In genomic region chr19:15250635-15250993, GRCh38 we compare ENCODE assay signal across 12 cellular contexts. TPM values are rescaled to one million over a fixed set of nuclear protein-coding genes. Genes with fewer than 3 reads are reported as not detected.
DNase-seq lines count a peak whose midpoint lies in the region; ATAC-seq, FAIRE-seq and TF ChIP-seq lines count a peak whose summit lies in the region.
"Had no signal": no experiment of that assay in that cellular context is flagged by ENCODE, and none has a peak within 500 bp of the region (broad histone marks: within the 10 kb centered on the region; RNA-seq: fewer than 3 reads in every experiment).

No MANE protein-coding gene starts in this region.

- peak; percentile 52 for FAIRE-seq in HTR-8/SVneo (lab: Jason Lieb, UNC)
- no peak for FAIRE-seq in frontal cortex (lab: Jason Lieb, UNC)
- no peak for FAIRE-seq in H54 (lab: Jason Lieb, UNC)

- H3K9me3 Mint-ChIP-seq in central memory CD8-positive, alpha-beta T cell = no peaks in the 10 kb centered on the region
- H3K9me3 Mint-ChIP-seq: activated naive CD4-positive, alpha-beta T cell treated with anti-CD3 and anti-CD28 coated beads, Interleukin-2, amount 50 U/mL, for 24 hours had no signal

- TF ChIP-seq POLR2A in H54 (IDR thresholded peaks at IDR 0.05; ENCODE audit: low read depth, low read length) = no peak

- H3K4me3 ChIP-seq in mesodermal cell (ENCODE audit: extremely low read depth, insufficient read depth, low read length, poor library complexity, severe bottlenecking) = no peak overlapping the region
- H3K4me3 ChIP-seq in stomach smooth muscle (ENCODE audit: low read length in 2 of 2) = peak overlapping the region; percentile 32 to 49

- H3K27ac Mint-ChIP-seq in central memory CD8-positive, alpha-beta T cell (ENCODE audit: low read depth) = peak overlapping the region; percentile 35
- H3K27ac Mint-ChIP-seq: activated naive CD4-positive, alpha-beta T cell treated with anti-CD3 and anti-CD28 coated beads, Interleukin-2, amount 50 U/mL, for 24 hours had no signal

- H3K4me3 Mint-ChIP-seq in central memory CD8-positive, alpha-beta T cell = no peak overlapping the region
- H3K4me3 Mint-ChIP-seq: activated naive CD4-positive, alpha-beta T cell treated with anti-CD3 and anti-CD28 coated beads, Interleukin-2, amount 50 U/mL, for 24 hours had no signal

- peaks cover 8% of the 10 kb centered on the region for H3K4me1 Mint-ChIP-seq in central memory CD8-positive, alpha-beta T cell
- H3K4me1 Mint-ChIP-seq: activated naive CD4-positive, alpha-beta T cell treated with anti-CD3 and anti-CD28 coated beads, Interleukin-2, amount 50 U/mL, for 24 hours had no signal

- H3K27ac ChIP-seq in mesodermal cell (ENCODE audit: low read depth, low read length, severe bottlenecking) (peak overlapping the region; percentile 51), stomach smooth muscle (ENCODE audit: low read length) (peak overlapping the region; percentile 82)

- H3K36me3 Mint-ChIP-seq in central memory CD8-positive, alpha-beta T cell (ENCODE audit: insufficient read depth) = peaks cover 27% of the 10 kb centered on the region

- no peaks in the 10 kb centered on the region for H3K9me3 ChIP-seq in mesodermal cell (ENCODE audit: control insufficient read depth, low read length)
- no peaks in the 10 kb centered on the region for H3K9me3 ChIP-seq in stomach smooth muscle (ENCODE audit: control insufficient read depth in 2 of 2, low read length in 2 of 2)

- no peaks in the 10 kb centered on the region for H3K27me3 ChIP-seq in stomach smooth muscle (ENCODE audit: control insufficient read depth in 1 of 2, insufficient read depth in 2 of 2, low read length in 2 of 2)

- H3K9ac ChIP-seq in stomach smooth muscle (ENCODE audit: low read length in 2 of 2) = peak overlapping the region; percentile 17 to 47

- no peaks in the 10 kb centered on the region for H3K27me3 Mint-ChIP-seq in central memory CD8-positive, alpha-beta T cell
- H3K27me3 Mint-ChIP-seq: activated naive CD4-positive, alpha-beta T cell treated with anti-CD3 and anti-CD28 coated beads, Interleukin-2, amount 50 U/mL, for 24 hours had no signal

- 88% methylated on average over 1 of the region's 1 CpG; no CpG with 5 or more reads in 1 of the 2 experiments for WGBS in mesodermal cell (ENCODE audit: insufficient coverage in 2 of 2), 2 experiments

- DNase-seq in HTR-8/SVneo (ENCODE audit: insufficient read length, low spot score) (no peak), frontal cortex (ENCODE audit: low spot score in 2 of 2) (no peak), DMS53 (lab: John Stamatoyannopoulos, UW) (no peak), H54 (ENCODE audit: insufficient read length, low spot score) (no peak), NCI-H226 (no peak)
- DNase-seq in central memory CD8-positive, alpha-beta T cell (ENCODE audit: low spot score in 2 of 2) = no peak
- DNase-seq: activated CD4-positive, alpha-beta T cell treated with anti-CD3 and anti-CD28 coated beads, Interleukin-2, amount 50 U/mL, for 1 hour; NCI-H1092 treated with DMSO at 0.1 percent for 48 hours; SW 1271 had no signal

- H3K36me3 ChIP-seq in mesodermal cell (ENCODE audit: control insufficient read depth, insufficient read depth, low read length) = peaks cover 83% of the 10 kb centered on the region
- peaks cover 47% of the 10 kb centered on the region in 2 donors for H3K36me3 ChIP-seq in stomach smooth muscle (ENCODE audit: control insufficient read depth in 2 of 2, insufficient read depth in 2 of 2, low read length in 2 of 2)

- no peak for ATAC-seq in central memory CD8-positive, alpha-beta T cell (replicated peaks; ENCODE audit: extremely low read depth, poor library complexity, severe bottlenecking)

- H3K4me1 ChIP-seq in mesodermal cell (ENCODE audit: control insufficient read depth, insufficient read depth, low read length, poor library complexity, severe bottlenecking) (peaks cover 36% of the 10 kb centered on the region), stomach smooth muscle (ENCODE audit: control insufficient read depth, insufficient read depth, low read length) (peaks cover 77% of the 10 kb centered on the region)

RNA-seq across cellular contexts. Expression of gene EPHX3, which starts 18.4 kb away (rescaled TPM):
- 1.00 TPM for polyA plus RNA-seq in mesodermal cell (2013, experiment 1 of 2)
- polyA plus RNA-seq in mesodermal cell (2013, experiment 2 of 2) = 0.46 TPM
- total RNA-seq in frontal cortex = under 0.01 TPM

RNA-seq across cellular contexts. Expression of gene NOTCH3, which starts 49.8 kb away (rescaled TPM):
- 64.3 TPM for polyA plus RNA-seq in mesodermal cell (2013, experiment 1 of 2)
- polyA plus RNA-seq in mesodermal cell (2013, experiment 2 of 2) = 53.5 TPM
- 6.9 TPM for total RNA-seq in frontal cortex
